23 cellular contexts compared by ENCODE assay signal in genomic region chr6:170045563-170045960, GRCh38.
"Had no signal": no experiment of that assay in that cellular context is flagged by ENCODE, and none has a peak within 500 bp of the region (broad histone marks: within the 10 kb centered on the region; RNA-seq: fewer than 3 reads in every experiment).

No MANE protein-coding gene starts in this region.

- H3K9me3 ChIP-seq: breast epithelium, esophagus squamous epithelium, gastrocnemius medialis, prostate gland, SK-N-SH, upper lobe of left lung had no signal

- H3K36me3 Mint-ChIP-seq: activated naive CD8-positive, alpha-beta T cell; mesothelial cell of epicardium; naive thymus-derived CD8-positive, alpha-beta T cell had no signal

- H3K36me3 ChIP-seq: breast epithelium, esophagus squamous epithelium, gastrocnemius medialis, prostate gland, upper lobe of left lung, WERI-Rb-1 had no signal

- FAIRE-seq: small intestine had no signal

- DNase-seq: activated CD4-positive, alpha-beta T cell treated with anti-CD3 and anti-CD28 coated beads for 1 hour; activated CD4-positive, alpha-beta T cell treated with anti-CD3 and anti-CD28 coated beads, Interleukin-2, amount 50 U/mL, for 1 hour; activated CD8-positive, alpha-beta T cell treated with anti-CD3 and anti-CD28 coated beads, Interleukin-2, amount 10 ng/mL, durations not matched to agents 7 days and 5 days; activated gamma-delta T cell treated with Interleukin-2 at 50 U/mL for 16 hours; amniotic stem cell; esophagus squamous epithelium; islet precursor cell; SK-N-SH; small intestine; stimulated activated CD4-positive, alpha-beta T cell treated with anti-CD3 and anti-CD28 coated beads, Interleukin-15, amount 100 ng/mL, for 24 hours; stimulated activated CD8-positive, alpha-beta memory T cell treated with anti-CD3 and anti-CD28 coated beads, Interleukin-4, amount 100 ng/mL, for 48 hours; stimulated activated naive CD4-positive, alpha-beta T cell; WERI-Rb-1 had no signal

- H3K9ac ChIP-seq: SK-N-SH had no signal

- H3K27me3 ChIP-seq: breast epithelium, gastrocnemius medialis, upper lobe of left lung had no signal

- H3K27ac ChIP-seq: breast epithelium, coronary artery, prostate gland, WERI-Rb-1 had no signal

- H3K4me2 ChIP-seq: SK-N-SH had no signal

- ATAC-seq: activated CD8-positive, alpha-beta T cell treated with anti-CD3 and anti-CD28 coated beads, Interleukin-2, amount 10 ng/mL, durations not matched to agents 7 days and 5 days; gastrocnemius medialis; naive thymus-derived CD8-positive, alpha-beta T cell had no signal

- H3K4me3 Mint-ChIP-seq: activated CD8-positive, alpha-beta T cell treated with anti-CD3 and anti-CD28 coated beads, Interleukin-2, amount 10 ng/mL, durations not matched to agents 7 days and 5 days; activated naive CD8-positive, alpha-beta T cell; mesothelial cell of epicardium; naive thymus-derived CD8-positive, alpha-beta T cell; T-helper 2 cell treated with Interferon-gamma antibody and Interleukin-4, amounts not matched to agents 5 μg/mL and 100 μg/mL, for 36 hours had no signal

- H3K4me3 ChIP-seq: breast epithelium, coronary artery, esophagus squamous epithelium, gastrocnemius medialis, lung, prostate gland, upper lobe of left lung had no signal

- H3K4me1 ChIP-seq: breast epithelium, prostate gland had no signal

- H3K9me3 Mint-ChIP-seq: mesothelial cell of epicardium; naive thymus-derived CD8-positive, alpha-beta T cell; T-helper 2 cell treated with Interferon-gamma antibody and Interleukin-4, amounts not matched to agents 5 μg/mL and 100 μg/mL, for 36 hours had no signal

- H3K27ac Mint-ChIP-seq: activated CD8-positive, alpha-beta T cell treated with anti-CD3 and anti-CD28 coated beads, Interleukin-2, amount 10 ng/mL, durations not matched to agents 7 days and 5 days; activated naive CD8-positive, alpha-beta T cell; mesothelial cell of epicardium; naive thymus-derived CD8-positive, alpha-beta T cell; T-helper 2 cell treated with Interferon-gamma antibody and Interleukin-4, amounts not matched to agents 5 μg/mL and 100 μg/mL, for 36 hours had no signal

- H3K27me3 Mint-ChIP-seq: activated naive CD8-positive, alpha-beta T cell had no signal
